ENCODE assay signal across 1 cellular context in the genomic region with DNA sequence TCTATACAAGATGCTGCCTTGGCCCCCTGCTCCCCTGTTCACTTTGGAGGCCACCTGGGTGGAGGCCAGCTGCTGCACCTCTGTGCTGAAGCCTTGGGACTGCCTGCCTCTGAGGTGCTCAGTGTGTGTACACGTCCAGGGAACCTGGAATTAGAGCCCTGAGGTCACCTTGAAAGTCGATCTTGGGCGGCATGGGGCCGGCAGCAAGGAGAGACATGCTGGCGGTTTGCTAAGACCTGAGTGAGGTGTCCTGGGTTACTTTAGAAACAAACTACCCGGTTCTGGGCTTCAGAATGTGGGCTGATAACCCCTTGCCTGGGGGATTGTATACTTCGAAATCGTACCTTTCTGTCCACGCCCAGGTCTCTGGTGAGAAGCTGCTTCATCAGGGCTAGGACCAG.
TF ChIP-seq lines count a peak whose summit lies in the region.

No MANE protein-coding gene starts in this region.

TF ChIP-seq in WTC11, 78 proteins besides CTCF, POLR2A, EP300 and RAD21 (continued from another document):
- TF ChIP-seq, protein P1, sequence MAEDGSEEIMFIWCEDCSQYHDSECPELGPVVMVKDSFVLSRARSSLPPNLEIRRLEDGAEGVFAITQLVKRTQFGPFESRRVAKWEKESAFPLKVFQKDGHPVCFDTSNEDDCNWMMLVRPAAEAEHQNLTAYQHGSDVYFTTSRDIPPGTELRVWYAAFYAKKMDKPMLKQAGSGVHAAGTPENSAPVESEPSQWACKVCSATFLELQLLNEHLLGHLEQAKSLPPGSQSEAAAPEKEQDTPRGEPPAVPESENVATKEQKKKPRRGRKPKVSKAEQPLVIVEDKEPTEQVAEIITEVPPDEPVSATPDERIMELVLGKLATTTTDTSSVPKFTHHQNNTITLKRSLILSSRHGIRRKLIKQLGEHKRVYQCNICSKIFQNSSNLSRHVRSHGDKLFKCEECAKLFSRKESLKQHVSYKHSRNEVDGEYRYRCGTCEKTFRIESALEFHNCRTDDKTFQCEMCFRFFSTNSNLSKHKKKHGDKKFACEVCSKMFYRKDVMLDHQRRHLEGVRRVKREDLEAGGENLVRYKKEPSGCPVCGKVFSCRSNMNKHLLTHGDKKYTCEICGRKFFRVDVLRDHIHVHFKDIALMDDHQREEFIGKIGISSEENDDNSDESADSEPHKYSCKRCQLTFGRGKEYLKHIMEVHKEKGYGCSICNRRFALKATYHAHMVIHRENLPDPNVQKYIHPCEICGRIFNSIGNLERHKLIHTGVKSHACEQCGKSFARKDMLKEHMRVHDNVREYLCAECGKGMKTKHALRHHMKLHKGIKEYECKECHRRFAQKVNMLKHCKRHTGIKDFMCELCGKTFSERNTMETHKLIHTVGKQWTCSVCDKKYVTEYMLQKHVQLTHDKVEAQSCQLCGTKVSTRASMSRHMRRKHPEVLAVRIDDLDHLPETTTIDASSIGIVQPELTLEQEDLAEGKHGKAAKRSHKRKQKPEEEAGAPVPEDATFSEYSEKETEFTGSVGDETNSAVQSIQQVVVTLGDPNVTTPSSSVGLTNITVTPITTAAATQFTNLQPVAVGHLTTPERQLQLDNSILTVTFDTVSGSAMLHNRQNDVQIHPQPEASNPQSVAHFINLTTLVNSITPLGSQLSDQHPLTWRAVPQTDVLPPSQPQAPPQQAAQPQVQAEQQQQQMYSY (CRISPR knock-in tag; IDR thresholded peaks at IDR 0.05), result no peak
- TF ChIP-seq ZBTB21 (CRISPR knock-in tag; IDR thresholded peaks at IDR 0.05; ENCODE audit: borderline replicate concordance) (no peak), FOXJ3 (CRISPR knock-in tag; IDR thresholded peaks at IDR 0.05; ENCODE audit: borderline replicate concordance) (no peak), ZNF138 (CRISPR knock-in tag; conservative IDR thresholded peaks at IDR 0.05) (no peak), RELA (CRISPR knock-in tag; IDR thresholded peaks at IDR 0.05; ENCODE audit: borderline replicate concordance) (no peak), EMX1 (CRISPR knock-in tag; IDR thresholded peaks at IDR 0.05) (no peak), MYBL2 (CRISPR knock-in tag; IDR thresholded peaks at IDR 0.05) (no peak), MXD4 (CRISPR knock-in tag; IDR thresholded peaks at IDR 0.05; ENCODE audit: borderline replicate concordance) (no peak), FOXP1 (CRISPR knock-in tag; IDR thresholded peaks at IDR 0.05; ENCODE audit: borderline replicate concordance) (no peak), NR1H2 (CRISPR knock-in tag; IDR thresholded peaks at IDR 0.05) (no peak), OVOL2 (CRISPR knock-in tag; IDR thresholded peaks at IDR 0.05; ENCODE audit: borderline replicate concordance) (no peak), ZNF416 (CRISPR knock-in tag; IDR thresholded peaks at IDR 0.05) (no peak), NR2C2 (CRISPR knock-in tag; IDR thresholded peaks at IDR 0.05) (no peak), KAT7 (CRISPR knock-in tag; IDR thresholded peaks at IDR 0.05; ENCODE audit: borderline replicate concordance) (no peak)
- TF ChIP-seq, protein P2, sequence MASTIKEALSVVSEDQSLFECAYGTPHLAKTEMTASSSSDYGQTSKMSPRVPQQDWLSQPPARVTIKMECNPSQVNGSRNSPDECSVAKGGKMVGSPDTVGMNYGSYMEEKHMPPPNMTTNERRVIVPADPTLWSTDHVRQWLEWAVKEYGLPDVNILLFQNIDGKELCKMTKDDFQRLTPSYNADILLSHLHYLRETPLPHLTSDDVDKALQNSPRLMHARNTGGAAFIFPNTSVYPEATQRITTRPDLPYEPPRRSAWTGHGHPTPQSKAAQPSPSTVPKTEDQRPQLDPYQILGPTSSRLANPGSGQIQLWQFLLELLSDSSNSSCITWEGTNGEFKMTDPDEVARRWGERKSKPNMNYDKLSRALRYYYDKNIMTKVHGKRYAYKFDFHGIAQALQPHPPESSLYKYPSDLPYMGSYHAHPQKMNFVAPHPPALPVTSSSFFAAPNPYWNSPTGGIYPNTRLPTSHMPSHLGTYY (CRISPR knock-in tag; IDR thresholded peaks at IDR 0.05), result no peak
- TF ChIP-seq, protein P3, sequence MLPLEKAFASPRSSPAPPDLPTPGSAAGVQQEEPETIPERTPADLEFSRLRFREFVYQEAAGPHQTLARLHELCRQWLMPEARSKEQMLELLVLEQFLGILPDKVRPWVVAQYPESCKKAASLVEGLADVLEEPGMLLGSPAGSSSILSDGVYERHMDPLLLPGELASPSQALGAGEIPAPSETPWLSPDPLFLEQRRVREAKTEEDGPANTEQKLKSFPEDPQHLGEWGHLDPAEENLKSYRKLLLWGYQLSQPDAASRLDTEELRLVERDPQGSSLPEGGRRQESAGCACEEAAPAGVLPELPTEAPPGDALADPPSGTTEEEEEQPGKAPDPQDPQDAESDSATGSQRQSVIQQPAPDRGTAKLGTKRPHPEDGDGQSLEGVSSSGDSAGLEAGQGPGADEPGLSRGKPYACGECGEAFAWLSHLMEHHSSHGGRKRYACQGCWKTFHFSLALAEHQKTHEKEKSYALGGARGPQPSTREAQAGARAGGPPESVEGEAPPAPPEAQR (CRISPR knock-in tag; IDR thresholded peaks at IDR 0.05), result no peak
